1 cellular context compared by ENCODE assay signal in the genomic region with DNA sequence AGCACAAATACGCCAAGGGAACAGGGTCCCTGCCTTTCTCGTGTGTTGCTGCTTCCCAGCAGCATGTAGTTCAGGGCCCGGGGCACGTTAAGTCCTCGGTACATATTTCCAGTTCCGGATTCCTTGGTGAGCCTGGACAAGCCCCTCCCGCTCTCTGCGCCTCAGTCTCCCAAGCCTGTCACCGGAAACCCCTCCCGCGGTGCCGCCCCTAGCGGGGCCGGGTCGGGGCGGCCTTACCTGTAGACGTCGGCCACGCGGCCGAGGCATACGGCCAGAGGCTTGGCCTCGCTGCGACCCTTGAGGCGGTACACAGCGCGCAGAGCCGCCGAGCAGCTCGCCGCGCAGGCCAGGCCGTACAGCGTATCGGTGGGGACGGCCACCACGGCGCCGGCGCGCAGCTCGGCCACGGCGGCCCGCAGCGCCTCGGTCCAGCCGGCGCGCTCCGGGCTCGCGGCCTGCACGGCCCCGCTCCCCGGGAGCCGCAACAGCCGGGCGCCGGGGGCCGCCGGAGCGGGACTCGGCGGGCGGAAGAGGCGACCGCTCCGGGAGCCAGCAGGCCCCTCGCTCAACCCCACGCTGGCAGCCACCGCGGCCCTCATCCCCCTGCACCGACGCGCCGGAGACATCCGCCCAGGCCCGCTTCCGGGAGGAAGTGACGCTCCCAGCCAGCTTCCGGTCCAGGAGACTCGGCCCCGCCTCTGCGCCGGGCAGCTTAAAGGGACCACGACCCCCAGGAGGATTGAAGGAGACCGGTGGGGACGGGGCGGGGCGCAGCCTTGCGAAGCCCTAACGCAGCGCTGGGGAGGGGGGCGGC.
A peak's percentile ranks its signal among the peaks of the same experiment; 100 is the strongest.
TF ChIP-seq lines count a peak whose summit lies in the region.

A gene (plus strand): TSS at position 236 of the 814 bp plus-strand sequence. CDS start 615 bp downstream, outside the sequence.
A gene with protein sequence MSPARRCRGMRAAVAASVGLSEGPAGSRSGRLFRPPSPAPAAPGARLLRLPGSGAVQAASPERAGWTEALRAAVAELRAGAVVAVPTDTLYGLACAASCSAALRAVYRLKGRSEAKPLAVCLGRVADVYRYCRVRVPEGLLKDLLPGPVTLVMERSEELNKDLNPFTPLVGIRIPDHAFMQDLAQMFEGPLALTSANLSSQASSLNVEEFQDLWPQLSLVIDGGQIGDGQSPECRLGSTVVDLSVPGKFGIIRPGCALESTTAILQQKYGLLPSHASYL (minus strand): TSS at position 654 of the 814 bp plus-strand sequence. CDS start 28 bp downstream, at position 626.

TF ChIP-seq in HepG2, 621 proteins besides CTCF, POLR2A, EP300 and RAD21 (continued from another document and continues in another):
- TF ChIP-seq, protein P1, sequence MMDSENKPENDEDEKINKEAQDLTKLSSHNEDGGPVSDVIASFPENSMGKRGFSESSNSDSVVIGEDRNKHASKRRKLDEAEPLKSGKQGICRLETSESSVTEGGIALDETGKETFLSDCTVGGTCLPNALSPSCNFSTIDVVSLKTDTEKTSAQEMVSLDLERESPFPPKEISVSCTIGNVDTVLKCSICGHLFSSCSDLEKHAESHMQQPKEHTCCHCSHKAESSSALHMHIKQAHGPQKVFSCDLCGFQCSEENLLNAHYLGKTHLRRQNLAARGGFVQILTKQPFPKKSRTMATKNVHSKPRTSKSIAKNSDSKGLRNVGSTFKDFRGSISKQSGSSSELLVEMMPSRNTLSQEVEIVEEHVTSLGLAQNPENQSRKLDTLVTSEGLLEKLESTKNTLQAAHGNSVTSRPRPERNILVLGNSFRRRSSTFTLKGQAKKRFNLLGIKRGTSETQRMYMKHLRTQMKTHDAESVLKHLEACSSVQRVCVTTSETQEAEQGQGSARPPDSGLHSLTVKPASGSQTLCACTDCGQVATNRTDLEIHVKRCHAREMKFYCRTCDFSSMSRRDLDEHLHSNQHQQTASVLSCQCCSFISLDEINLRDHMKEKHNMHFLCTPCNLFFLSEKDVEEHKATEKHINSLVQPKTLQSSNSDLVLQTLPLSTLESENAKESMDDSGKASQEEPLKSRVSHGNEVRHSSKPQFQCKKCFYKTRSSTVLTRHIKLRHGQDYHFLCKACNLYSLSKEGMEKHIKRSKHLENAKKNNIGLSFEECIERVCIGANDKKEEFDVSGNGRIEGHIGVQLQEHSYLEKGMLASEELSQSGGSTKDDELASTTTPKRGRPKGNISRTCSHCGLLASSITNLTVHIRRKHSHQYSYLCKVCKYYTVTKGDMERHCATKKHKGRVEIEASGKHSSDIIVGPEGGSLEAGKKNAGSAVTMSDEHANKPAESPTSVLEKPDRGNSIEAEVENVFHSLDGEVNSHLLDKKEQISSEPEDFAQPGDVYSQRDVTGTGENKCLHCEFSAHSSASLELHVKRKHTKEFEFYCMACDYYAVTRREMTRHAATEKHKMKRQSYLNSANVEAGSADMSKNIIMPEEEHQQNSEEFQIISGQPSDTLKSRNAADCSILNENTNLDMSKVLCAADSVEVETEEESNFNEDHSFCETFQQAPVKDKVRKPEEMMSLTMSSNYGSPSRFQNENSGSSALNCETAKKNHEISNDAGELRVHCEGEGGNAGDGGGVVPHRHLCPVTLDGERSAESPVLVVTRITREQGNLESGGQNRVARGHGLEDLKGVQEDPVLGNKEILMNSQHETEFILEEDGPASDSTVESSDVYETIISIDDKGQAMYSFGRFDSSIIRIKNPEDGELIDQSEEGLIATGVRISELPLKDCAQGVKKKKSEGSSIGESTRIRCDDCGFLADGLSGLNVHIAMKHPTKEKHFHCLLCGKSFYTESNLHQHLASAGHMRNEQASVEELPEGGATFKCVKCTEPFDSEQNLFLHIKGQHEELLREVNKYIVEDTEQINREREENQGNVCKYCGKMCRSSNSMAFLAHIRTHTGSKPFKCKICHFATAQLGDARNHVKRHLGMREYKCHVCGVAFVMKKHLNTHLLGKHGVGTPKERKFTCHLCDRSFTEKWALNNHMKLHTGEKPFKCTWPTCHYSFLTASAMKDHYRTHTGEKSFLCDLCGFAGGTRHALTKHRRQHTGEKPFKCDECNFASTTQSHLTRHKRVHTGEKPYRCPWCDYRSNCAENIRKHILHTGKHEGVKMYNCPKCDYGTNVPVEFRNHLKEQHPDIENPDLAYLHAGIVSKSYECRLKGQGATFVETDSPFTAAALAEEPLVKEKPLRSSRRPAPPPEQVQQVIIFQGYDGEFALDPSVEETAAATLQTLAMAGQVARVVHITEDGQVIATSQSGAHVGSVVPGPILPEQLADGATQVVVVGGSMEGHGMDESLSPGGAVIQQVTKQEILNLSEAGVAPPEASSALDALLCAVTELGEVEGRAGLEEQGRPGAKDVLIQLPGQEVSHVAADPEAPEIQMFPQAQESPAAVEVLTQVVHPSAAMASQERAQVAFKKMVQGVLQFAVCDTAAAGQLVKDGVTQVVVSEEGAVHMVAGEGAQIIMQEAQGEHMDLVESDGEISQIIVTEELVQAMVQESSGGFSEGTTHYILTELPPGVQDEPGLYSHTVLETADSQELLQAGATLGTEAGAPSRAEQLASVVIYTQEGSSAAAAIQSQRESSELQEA (CRISPR knock-in tag; IDR thresholded peaks at IDR 0.05; ENCODE audit: not compliant biosample characterization) = no peak
- 0 out of 2 replicates have a peak, but pooled peaks have one; percentile 3 for TF ChIP-seq RARA (CRISPR knock-in tag; IDR thresholded peaks at IDR 0.05)
- TF ChIP-seq ZSCAN21 (CRISPR knock-in tag; IDR thresholded peaks at IDR 0.05; ENCODE audit: borderline replicate concordance) = no peak
- TF ChIP-seq ZNF121 (CRISPR knock-in tag; IDR thresholded peaks at IDR 0.05) = no peak
- no peak for TF ChIP-seq ZNF672 (CRISPR knock-in tag; IDR thresholded peaks at IDR 0.05)
- TF ChIP-seq CREM (IDR thresholded peaks at IDR 0.05) = peak; percentile 75
- TF ChIP-seq CREM (CRISPR knock-in tag; IDR thresholded peaks at IDR 0.05) = no peak
- TF ChIP-seq SNAI1 (CRISPR knock-in tag; IDR thresholded peaks at IDR 0.05; ENCODE audit: borderline replicate concordance) = no peak
- peak; percentile 37; the same call in 1 of the 2 replicates for TF ChIP-seq CCDC6 (CRISPR knock-in tag; IDR thresholded peaks at IDR 0.05)
- TF ChIP-seq, protein P2, sequence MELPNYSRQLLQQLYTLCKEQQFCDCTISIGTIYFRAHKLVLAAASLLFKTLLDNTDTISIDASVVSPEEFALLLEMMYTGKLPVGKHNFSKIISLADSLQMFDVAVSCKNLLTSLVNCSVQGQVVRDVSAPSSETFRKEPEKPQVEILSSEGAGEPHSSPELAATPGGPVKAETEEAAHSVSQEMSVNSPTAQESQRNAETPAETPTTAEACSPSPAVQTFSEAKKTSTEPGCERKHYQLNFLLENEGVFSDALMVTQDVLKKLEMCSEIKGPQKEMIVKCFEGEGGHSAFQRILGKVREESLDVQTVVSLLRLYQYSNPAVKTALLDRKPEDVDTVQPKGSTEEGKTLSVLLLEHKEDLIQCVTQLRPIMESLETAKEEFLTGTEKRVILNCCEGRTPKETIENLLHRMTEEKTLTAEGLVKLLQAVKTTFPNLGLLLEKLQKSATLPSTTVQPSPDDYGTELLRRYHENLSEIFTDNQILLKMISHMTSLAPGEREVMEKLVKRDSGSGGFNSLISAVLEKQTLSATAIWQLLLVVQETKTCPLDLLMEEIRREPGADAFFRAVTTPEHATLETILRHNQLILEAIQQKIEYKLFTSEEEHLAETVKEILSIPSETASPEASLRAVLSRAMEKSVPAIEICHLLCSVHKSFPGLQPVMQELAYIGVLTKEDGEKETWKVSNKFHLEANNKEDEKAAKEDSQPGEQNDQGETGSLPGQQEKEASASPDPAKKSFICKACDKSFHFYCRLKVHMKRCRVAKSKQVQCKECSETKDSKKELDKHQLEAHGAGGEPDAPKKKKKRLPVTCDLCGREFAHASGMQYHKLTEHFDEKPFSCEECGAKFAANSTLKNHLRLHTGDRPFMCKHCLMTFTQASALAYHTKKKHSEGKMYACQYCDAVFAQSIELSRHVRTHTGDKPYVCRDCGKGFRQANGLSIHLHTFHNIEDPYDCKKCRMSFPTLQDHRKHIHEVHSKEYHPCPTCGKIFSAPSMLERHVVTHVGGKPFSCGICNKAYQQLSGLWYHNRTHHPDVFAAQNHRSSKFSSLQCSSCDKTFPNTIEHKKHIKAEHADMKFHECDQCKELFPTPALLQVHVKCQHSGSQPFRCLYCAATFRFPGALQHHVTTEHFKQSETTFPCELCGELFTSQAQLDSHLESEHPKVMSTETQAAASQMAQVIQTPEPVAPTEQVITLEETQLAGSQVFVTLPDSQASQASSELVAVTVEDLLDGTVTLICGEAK (IDR thresholded peaks at IDR 0.05) = peak; percentile 76
- TF ChIP-seq, protein P2 (CRISPR knock-in tag; IDR thresholded peaks at IDR 0.05) = peak; percentile 71; the same call in 1 of the 2 replicates
- peak; percentile 1 for TF ChIP-seq KDM5A (IDR thresholded peaks at IDR 0.05; ENCODE audit: borderline replicate concordance, low read length)
- TF ChIP-seq REL (CRISPR knock-in tag; conservative IDR thresholded peaks at IDR 0.05) = no peak
- TF ChIP-seq, protein P3, sequence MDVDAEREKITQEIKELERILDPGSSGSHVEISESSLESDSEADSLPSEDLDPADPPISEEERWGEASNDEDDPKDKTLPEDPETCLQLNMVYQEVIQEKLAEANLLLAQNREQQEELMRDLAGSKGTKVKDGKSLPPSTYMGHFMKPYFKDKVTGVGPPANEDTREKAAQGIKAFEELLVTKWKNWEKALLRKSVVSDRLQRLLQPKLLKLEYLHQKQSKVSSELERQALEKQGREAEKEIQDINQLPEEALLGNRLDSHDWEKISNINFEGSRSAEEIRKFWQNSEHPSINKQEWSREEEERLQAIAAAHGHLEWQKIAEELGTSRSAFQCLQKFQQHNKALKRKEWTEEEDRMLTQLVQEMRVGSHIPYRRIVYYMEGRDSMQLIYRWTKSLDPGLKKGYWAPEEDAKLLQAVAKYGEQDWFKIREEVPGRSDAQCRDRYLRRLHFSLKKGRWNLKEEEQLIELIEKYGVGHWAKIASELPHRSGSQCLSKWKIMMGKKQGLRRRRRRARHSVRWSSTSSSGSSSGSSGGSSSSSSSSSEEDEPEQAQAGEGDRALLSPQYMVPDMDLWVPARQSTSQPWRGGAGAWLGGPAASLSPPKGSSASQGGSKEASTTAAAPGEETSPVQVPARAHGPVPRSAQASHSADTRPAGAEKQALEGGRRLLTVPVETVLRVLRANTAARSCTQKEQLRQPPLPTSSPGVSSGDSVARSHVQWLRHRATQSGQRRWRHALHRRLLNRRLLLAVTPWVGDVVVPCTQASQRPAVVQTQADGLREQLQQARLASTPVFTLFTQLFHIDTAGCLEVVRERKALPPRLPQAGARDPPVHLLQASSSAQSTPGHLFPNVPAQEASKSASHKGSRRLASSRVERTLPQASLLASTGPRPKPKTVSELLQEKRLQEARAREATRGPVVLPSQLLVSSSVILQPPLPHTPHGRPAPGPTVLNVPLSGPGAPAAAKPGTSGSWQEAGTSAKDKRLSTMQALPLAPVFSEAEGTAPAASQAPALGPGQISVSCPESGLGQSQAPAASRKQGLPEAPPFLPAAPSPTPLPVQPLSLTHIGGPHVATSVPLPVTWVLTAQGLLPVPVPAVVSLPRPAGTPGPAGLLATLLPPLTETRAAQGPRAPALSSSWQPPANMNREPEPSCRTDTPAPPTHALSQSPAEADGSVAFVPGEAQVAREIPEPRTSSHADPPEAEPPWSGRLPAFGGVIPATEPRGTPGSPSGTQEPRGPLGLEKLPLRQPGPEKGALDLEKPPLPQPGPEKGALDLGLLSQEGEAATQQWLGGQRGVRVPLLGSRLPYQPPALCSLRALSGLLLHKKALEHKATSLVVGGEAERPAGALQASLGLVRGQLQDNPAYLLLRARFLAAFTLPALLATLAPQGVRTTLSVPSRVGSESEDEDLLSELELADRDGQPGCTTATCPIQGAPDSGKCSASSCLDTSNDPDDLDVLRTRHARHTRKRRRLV (CRISPR knock-in tag; IDR thresholded peaks at IDR 0.05) = no peak
- TF ChIP-seq KAT8 (CRISPR knock-in tag; IDR thresholded peaks at IDR 0.05) = peak; percentile 81
- TF ChIP-seq MEIS2 (CRISPR knock-in tag; IDR thresholded peaks at IDR 0.05) = peak; percentile 36
- no peak for TF ChIP-seq NR2F6 (IDR thresholded peaks at IDR 0.05)
- 0 out of 2 replicates have a peak, but pooled peaks have one; percentile 6 for TF ChIP-seq NR2F6 (CRISPR knock-in tag; IDR thresholded peaks at IDR 0.05)
- 0 out of 2 replicates have a peak, but pooled peaks have one; percentile 21 for TF ChIP-seq GATA4 (IDR thresholded peaks at IDR 0.05; ENCODE audit: borderline replicate concordance, low read depth)
- peak; percentile 51 for TF ChIP-seq XRCC5 (optimal IDR thresholded peaks at IDR 0.05; ENCODE audit: low read length)
- TF ChIP-seq ZNF232 (CRISPR knock-in tag; IDR thresholded peaks at IDR 0.05; ENCODE audit: borderline replicate concordance) = no peak
- peak; percentile 17; the same call in 1 of the 2 replicates for TF ChIP-seq RXRB (CRISPR knock-in tag; IDR thresholded peaks at IDR 0.05; ENCODE audit: borderline replicate concordance)
- peak; percentile 90 for TF ChIP-seq THAP11 (CRISPR knock-in tag; IDR thresholded peaks at IDR 0.05)
- TF ChIP-seq PHF8 (CRISPR knock-in tag; IDR thresholded peaks at IDR 0.05) = peak; percentile 82
- TF ChIP-seq, protein P4, sequence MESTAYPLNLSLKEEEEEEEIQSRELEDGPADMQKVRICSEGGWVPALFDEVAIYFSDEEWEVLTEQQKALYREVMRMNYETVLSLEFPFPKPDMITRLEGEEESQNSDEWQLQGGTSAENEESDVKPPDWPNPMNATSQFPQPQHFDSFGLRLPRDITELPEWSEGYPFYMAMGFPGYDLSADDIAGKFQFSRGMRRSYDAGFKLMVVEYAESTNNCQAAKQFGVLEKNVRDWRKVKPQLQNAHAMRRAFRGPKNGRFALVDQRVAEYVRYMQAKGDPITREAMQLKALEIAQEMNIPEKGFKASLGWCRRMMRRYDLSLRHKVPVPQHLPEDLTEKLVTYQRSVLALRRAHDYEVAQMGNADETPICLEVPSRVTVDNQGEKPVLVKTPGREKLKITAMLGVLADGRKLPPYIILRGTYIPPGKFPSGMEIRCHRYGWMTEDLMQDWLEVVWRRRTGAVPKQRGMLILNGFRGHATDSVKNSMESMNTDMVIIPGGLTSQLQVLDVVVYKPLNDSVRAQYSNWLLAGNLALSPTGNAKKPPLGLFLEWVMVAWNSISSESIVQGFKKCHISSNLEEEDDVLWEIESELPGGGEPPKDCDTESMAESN (CRISPR knock-in tag; conservative IDR thresholded peaks at IDR 0.05) = peak; percentile 73
